Comparison of ENCODE assay signal across 1 cellular context in the genomic region with DNA sequence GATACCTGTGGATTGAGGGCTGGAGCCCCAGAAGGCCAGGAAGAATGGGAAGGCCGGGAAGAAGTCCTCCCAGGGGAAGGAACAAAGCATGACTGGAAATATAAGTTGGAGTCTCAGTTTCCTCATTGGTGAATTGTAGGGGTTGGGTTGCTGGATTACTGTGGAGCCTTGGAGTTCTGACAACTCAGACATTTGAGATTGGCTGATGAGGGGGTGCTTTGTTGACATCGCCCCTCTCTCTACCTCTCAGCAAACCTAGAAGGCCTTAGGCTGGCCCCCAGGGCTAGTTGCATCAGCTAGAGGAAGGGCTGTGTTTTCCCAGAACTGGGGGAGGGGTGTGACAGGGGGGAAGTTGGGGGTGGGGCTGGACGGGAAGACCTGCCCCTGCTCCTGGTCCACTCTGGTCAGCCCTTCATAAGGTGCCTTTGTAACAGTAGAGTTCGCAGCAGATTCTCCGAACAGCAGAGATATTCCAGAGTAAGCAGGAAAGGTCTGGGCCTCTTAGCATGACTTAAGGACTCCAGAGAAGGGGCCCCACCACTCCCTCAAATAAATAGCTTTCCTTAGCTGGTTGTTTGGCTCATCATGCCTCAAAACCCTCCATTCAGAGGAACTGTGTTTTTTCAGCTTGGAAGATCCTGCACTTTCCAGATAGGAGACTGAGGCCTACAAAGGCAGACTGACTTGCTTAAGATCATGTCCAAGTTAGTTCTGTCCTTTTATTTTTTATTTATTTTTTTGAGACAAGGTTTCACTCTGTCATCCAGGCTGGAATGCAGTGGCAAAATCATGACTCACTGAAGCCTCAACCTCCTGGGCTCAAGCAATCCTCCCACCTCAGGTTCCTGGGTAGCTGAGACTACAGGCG.
TF ChIP-seq lines count a peak whose summit lies in the region.

No MANE protein-coding gene starts in this region.

TF ChIP-seq in HepG2, 621 proteins besides CTCF, POLR2A, EP300 and RAD21 (continued from another document and continues in another):
- TF ChIP-seq, protein P1, sequence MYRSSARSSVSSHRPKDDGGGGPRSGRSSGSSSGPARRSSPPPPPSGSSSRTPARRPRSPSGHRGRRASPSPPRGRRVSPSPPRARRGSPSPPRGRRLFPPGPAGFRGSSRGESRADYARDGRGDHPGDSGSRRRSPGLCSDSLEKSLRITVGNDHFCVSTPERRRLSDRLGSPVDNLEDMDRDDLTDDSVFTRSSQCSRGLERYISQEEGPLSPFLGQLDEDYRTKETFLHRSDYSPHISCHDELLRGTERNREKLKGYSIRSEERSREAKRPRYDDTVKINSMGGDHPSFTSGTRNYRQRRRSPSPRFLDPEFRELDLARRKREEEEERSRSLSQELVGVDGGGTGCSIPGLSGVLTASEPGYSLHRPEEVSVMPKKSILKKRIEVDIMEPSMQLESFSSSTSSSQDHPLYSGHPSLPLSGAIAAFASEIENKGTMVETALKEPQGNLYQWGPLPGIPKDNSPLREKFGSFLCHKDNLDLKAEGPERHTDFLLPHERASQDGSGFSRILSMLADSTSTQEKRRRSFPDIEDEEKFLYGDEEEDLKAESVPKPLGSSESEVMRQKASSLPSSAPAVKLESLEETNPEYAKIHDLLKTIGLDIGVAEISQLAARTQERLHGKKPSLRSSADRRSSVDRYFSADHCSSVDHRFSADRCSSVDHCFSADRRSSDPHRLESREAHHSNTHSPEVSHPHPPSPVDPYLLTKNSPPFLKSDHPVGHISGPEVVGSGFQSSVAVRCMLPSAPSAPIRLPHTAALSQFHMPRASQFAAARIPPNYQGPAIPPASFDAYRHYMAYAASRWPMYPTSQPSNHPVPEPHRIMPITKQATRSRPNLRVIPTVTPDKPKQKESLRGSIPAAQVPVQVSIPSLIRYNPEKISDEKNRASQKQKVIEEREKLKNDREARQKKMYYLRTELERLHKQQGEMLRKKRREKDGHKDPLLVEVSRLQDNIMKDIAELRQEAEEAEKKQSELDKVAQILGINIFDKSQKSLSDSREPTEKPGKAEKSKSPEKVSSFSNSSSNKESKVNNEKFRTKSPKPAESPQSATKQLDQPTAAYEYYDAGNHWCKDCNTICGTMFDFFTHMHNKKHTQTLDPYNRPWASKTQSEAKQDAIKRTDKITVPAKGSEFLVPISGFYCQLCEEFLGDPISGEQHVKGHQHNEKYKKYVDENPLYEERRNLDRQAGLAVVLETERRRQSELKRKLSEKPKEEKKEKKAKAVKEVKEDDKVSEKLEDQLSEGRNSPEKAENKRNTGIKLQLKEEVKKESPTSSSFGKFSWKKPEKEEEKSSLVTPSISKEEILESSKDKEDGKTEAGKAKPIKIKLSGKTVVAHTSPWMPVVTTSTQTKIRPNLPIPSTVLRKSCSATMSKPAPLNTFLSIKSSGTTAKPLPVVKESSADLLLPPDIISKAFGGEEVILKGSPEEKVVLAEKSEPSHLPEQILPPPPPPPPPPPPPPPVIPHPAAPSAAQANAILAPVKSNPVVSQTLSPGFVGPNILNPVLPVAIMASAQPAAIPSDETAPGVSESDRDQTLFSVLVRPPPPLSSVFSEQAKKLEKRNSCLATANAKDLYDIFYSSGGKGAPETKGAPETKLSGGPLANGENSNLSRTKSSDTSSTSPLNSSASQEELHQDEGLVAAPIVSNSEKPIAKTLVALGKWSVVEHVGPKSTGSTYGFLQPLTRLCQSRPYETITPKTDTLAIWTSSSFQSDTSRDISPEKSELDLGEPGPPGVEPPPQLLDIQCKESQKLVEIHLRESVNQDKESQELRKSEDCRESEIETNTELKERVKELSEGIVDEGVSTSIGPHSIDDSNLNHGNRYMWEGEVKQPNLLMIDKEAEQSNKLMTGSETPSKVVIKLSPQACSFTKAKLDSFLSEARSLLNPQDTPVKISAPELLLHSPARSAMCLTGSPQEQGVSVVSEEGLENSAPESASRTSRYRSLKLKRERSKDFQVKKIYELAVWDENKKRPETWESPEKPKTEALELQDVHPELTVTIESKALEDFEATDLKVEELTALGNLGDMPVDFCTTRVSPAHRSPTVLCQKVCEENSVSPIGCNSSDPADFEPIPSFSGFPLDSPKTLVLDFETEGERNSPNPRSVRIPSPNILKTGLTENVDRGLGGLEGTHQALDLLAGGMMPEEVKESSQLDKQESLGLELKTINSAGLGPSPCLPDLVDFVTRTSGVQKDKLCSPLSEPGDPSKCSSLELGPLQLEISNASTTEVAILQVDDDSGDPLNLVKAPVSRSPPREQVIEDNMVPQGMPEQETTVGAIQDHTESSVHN (CRISPR knock-in tag; IDR thresholded peaks at IDR 0.05): no peak
- TF ChIP-seq NBN (conservative IDR thresholded peaks at IDR 0.05) (no peak), FLYWCH1 (CRISPR knock-in tag; IDR thresholded peaks at IDR 0.05) (no peak), EEA1 (CRISPR knock-in tag; IDR thresholded peaks at IDR 0.05; ENCODE audit: borderline replicate concordance) (no peak), POLR2G (IDR thresholded peaks at IDR 0.05; ENCODE audit: low read depth, low read length) (peak; percentile 71), PPARG (CRISPR knock-in tag; conservative IDR thresholded peaks at IDR 0.05) (no peak), ZFP37 (CRISPR knock-in tag; IDR thresholded peaks at IDR 0.05; ENCODE audit: borderline replicate concordance) (no peak), YY1 (IDR thresholded peaks at IDR 0.05; ENCODE audit: insufficient read depth, insufficient replicate concordance, low read depth, low read length) (no peak), TEAD3 (CRISPR knock-in tag; optimal IDR thresholded peaks at IDR 0.05; ENCODE audit: borderline replicate concordance) (peak; percentile 28), MYC (CRISPR knock-in tag; IDR thresholded peaks at IDR 0.05; ENCODE audit: borderline replicate concordance) (no peak), CBX5 (CRISPR knock-in tag; IDR thresholded peaks at IDR 0.05; ENCODE audit: borderline replicate concordance) (no peak), FOXA1 (IDR thresholded peaks at IDR 0.05) (no peak), FOXA1 (CRISPR knock-in tag; IDR thresholded peaks at IDR 0.05) (0 out of 2 replicates have a peak, but pooled peaks have one; percentile 20), PHF8 (CRISPR knock-in tag; IDR thresholded peaks at IDR 0.05) (no peak), ZNF251 (CRISPR knock-in tag; IDR thresholded peaks at IDR 0.05) (no peak), NCOR1 (IDR thresholded peaks at IDR 0.05; ENCODE audit: borderline replicate concordance, low read length) (no peak), ZNF670 (CRISPR knock-in tag; IDR thresholded peaks at IDR 0.05; ENCODE audit: borderline replicate concordance) (no peak), SP2 (CRISPR knock-in tag; IDR thresholded peaks at IDR 0.05) (no peak), ZNF674 (CRISPR knock-in tag; IDR thresholded peaks at IDR 0.05; ENCODE audit: low read depth) (no peak), ZNF598 (CRISPR knock-in tag; IDR thresholded peaks at IDR 0.05; ENCODE audit: borderline replicate concordance) (no peak)
- TF ChIP-seq, protein P2, sequence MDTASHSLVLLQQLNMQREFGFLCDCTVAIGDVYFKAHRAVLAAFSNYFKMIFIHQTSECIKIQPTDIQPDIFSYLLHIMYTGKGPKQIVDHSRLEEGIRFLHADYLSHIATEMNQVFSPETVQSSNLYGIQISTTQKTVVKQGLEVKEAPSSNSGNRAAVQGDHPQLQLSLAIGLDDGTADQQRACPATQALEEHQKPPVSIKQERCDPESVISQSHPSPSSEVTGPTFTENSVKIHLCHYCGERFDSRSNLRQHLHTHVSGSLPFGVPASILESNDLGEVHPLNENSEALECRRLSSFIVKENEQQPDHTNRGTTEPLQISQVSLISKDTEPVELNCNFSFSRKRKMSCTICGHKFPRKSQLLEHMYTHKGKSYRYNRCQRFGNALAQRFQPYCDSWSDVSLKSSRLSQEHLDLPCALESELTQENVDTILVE (CRISPR knock-in tag; IDR thresholded peaks at IDR 0.05): no peak
- TF ChIP-seq, protein P3, sequence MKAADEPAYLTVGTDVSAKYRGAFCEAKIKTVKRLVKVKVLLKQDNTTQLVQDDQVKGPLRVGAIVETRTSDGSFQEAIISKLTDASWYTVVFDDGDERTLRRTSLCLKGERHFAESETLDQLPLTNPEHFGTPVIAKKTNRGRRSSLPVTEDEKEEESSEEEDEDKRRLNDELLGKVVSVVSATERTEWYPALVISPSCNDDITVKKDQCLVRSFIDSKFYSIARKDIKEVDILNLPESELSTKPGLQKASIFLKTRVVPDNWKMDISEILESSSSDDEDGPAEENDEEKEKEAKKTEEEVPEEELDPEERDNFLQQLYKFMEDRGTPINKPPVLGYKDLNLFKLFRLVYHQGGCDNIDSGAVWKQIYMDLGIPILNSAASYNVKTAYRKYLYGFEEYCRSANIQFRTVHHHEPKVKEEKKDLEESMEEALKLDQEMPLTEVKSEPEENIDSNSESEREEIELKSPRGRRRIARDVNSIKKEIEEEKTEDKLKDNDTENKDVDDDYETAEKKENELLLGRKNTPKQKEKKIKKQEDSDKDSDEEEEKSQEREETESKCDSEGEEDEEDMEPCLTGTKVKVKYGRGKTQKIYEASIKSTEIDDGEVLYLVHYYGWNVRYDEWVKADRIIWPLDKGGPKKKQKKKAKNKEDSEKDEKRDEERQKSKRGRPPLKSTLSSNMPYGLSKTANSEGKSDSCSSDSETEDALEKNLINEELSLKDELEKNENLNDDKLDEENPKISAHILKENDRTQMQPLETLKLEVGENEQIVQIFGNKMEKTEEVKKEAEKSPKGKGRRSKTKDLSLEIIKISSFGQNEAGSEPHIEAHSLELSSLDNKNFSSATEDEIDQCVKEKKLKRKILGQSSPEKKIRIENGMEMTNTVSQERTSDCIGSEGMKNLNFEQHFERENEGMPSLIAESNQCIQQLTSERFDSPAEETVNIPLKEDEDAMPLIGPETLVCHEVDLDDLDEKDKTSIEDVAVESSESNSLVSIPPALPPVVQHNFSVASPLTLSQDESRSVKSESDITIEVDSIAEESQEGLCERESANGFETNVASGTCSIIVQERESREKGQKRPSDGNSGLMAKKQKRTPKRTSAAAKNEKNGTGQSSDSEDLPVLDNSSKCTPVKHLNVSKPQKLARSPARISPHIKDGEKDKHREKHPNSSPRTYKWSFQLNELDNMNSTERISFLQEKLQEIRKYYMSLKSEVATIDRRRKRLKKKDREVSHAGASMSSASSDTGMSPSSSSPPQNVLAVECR (CRISPR knock-in tag; IDR thresholded peaks at IDR 0.05; ENCODE audit: borderline replicate concordance): peak; percentile 21; the same call in 1 of the 2 replicates
- TF ChIP-seq, protein P4, sequence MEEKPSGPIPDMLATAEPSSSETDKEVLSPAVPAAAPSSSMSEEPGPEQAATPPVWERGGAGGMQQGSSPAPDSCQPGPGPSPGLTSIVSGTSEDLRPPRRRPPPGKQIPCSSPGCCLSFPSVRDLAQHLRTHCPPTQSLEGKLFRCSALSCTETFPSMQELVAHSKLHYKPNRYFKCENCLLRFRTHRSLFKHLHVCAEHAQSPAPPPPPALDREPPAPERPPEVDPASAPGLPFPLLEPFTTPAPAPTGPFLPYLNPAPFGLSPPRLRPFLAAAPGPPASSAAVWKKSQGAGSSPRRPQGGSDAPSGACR (CRISPR knock-in tag; IDR thresholded peaks at IDR 0.05): no peak
- TF ChIP-seq, protein P5, sequence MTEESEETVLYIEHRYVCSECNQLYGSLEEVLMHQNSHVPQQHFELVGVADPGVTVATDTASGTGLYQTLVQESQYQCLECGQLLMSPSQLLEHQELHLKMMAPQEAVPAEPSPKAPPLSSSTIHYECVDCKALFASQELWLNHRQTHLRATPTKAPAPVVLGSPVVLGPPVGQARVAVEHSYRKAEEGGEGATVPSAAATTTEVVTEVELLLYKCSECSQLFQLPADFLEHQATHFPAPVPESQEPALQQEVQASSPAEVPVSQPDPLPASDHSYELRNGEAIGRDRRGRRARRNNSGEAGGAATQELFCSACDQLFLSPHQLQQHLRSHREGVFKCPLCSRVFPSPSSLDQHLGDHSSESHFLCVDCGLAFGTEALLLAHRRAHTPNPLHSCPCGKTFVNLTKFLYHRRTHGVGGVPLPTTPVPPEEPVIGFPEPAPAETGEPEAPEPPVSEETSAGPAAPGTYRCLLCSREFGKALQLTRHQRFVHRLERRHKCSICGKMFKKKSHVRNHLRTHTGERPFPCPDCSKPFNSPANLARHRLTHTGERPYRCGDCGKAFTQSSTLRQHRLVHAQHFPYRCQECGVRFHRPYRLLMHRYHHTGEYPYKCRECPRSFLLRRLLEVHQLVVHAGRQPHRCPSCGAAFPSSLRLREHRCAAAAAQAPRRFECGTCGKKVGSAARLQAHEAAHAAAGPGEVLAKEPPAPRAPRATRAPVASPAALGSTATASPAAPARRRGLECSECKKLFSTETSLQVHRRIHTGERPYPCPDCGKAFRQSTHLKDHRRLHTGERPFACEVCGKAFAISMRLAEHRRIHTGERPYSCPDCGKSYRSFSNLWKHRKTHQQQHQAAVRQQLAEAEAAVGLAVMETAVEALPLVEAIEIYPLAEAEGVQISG (CRISPR knock-in tag; IDR thresholded peaks at IDR 0.05): no peak
- TF ChIP-seq, protein P6, sequence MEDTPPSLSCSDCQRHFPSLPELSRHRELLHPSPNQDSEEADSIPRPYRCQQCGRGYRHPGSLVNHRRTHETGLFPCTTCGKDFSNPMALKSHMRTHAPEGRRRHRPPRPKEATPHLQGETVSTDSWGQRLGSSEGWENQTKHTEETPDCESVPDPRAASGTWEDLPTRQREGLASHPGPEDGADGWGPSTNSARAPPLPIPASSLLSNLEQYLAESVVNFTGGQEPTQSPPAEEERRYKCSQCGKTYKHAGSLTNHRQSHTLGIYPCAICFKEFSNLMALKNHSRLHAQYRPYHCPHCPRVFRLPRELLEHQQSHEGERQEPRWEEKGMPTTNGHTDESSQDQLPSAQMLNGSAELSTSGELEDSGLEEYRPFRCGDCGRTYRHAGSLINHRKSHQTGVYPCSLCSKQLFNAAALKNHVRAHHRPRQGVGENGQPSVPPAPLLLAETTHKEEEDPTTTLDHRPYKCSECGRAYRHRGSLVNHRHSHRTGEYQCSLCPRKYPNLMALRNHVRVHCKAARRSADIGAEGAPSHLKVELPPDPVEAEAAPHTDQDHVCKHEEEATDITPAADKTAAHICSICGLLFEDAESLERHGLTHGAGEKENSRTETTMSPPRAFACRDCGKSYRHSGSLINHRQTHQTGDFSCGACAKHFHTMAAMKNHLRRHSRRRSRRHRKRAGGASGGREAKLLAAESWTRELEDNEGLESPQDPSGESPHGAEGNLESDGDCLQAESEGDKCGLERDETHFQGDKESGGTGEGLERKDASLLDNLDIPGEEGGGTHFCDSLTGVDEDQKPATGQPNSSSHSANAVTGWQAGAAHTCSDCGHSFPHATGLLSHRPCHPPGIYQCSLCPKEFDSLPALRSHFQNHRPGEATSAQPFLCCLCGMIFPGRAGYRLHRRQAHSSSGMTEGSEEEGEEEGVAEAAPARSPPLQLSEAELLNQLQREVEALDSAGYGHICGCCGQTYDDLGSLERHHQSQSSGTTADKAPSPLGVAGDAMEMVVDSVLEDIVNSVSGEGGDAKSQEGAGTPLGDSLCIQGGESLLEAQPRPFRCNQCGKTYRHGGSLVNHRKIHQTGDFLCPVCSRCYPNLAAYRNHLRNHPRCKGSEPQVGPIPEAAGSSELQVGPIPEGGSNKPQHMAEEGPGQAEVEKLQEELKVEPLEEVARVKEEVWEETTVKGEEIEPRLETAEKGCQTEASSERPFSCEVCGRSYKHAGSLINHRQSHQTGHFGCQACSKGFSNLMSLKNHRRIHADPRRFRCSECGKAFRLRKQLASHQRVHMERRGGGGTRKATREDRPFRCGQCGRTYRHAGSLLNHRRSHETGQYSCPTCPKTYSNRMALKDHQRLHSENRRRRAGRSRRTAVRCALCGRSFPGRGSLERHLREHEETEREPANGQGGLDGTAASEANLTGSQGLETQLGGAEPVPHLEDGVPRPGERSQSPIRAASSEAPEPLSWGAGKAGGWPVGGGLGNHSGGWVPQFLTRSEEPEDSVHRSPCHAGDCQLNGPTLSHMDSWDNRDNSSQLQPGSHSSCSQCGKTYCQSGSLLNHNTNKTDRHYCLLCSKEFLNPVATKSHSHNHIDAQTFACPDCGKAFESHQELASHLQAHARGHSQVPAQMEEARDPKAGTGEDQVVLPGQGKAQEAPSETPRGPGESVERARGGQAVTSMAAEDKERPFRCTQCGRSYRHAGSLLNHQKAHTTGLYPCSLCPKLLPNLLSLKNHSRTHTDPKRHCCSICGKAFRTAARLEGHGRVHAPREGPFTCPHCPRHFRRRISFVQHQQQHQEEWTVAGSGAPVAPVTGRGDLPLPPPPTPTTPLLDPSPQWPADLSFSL (CRISPR knock-in tag; IDR thresholded peaks at IDR 0.05): no peak
